Comparison of ENCODE assay signal across 18 cellular contexts in genomic region chr13:57739791-57740190, GRCh38.
A peak's percentile ranks its signal among the peaks of the same experiment; 100 is the strongest.
DNase-seq lines count a peak whose midpoint lies in the region; TF ChIP-seq lines count a peak whose summit lies in the region.
"Had no signal": no experiment of that assay in that cellular context is flagged by ENCODE, and none has a peak within 500 bp of the region (broad histone marks: within the 10 kb centered on the region; RNA-seq: fewer than 3 reads in every experiment).

No MANE protein-coding gene starts in this region.

- no peak overlapping the region for H3K4me2 ChIP-seq in smooth muscle cell

- TF ChIP-seq POLR2A in breast epithelium (IDR thresholded peaks at IDR 0.05) = no peak

- no peaks in the 10 kb centered on the region for H3K27me3 ChIP-seq in breast epithelium
- H3K27me3 ChIP-seq in smooth muscle cell (ENCODE audit: low read depth) = no peaks in the 10 kb centered on the region
- H3K27me3 ChIP-seq: BE2C had no signal

- H3K9me3 Mint-ChIP-seq in MCF 10A (ENCODE audit: unreplicated experiment) = no peaks in the 10 kb centered on the region

- no peak overlapping the region for H3K9ac ChIP-seq in smooth muscle cell (ENCODE audit: low read depth)

- no peaks in the 10 kb centered on the region for H3K36me3 Mint-ChIP-seq in MCF 10A (ENCODE audit: insufficient read depth, unreplicated experiment)
- H3K36me3 Mint-ChIP-seq: CD4-positive, CD25-positive, alpha-beta regulatory T cell had no signal

- peak overlapping the region; percentile 13 for H2AFZ ChIP-seq in smooth muscle cell (ENCODE audit: low read depth)

- no peaks in the 10 kb centered on the region for H3K4me1 Mint-ChIP-seq in MCF 10A (ENCODE audit: insufficient read depth, unreplicated experiment)
- H3K4me1 Mint-ChIP-seq: CD4-positive, CD25-positive, alpha-beta regulatory T cell had no signal

- no TSS peak for BruUV-seq in MCF 10A (replicated peaks; lab: Mats Ljungman, UMichigan)

- H3K27ac ChIP-seq in breast epithelium = no peak overlapping the region
- peak overlapping the region; percentile 52 for H3K27ac ChIP-seq in mesodermal cell (ENCODE audit: low read depth, low read length, severe bottlenecking)
- no peak overlapping the region for H3K27ac ChIP-seq in smooth muscle cell (ENCODE audit: low read depth)

- CTCF ChIA-PET in MCF 10A (lab: Yijun Ruan, JAX) = interaction anchor here (0.6 to 0.7 kb wide), 3 partner anchors 26 to 1451 kb away, joined by 3 to 4 read pairs (median 3); no protein-coding TSS in a partner anchor

- no CpG with 5 or more reads among the region's 2 CpGs for WGBS in mesodermal cell (ENCODE audit: insufficient coverage in 2 of 2), 2 experiments
- WGBS in smooth muscle cell (ENCODE audit: low lambda C conversion rate) = 46% methylated on average over 2 of the region's 2 CpGs

- no peaks in the 10 kb centered on the region for H3K9me3 ChIP-seq in breast epithelium
- no peaks in the 10 kb centered on the region for H3K9me3 ChIP-seq in mesodermal cell (ENCODE audit: control insufficient read depth, low read length)
- no peaks in the 10 kb centered on the region for H3K9me3 ChIP-seq in smooth muscle cell (replicated peaks; ENCODE audit: low read depth)
- H3K9me3 ChIP-seq: BE2C, Caco-2 had no signal

- intact Hi-C loops in MCF 10A (cut with micrococcal nuclease) (no loop called here), breast epithelium (cut with DNase I; ENCODE audit: low total_unique reads) (loop anchor here (5.0 kb wide), 1 partner anchor 863 kb away; no protein-coding TSS in a partner anchor)

- no peak overlapping the region for H3K4me3 ChIP-seq in breast epithelium
- no peak overlapping the region for H3K4me3 ChIP-seq in astrocyte of the spinal cord (ENCODE audit: low read depth, low read length)
- no peak overlapping the region for H3K4me3 ChIP-seq in mesodermal cell (ENCODE audit: extremely low read depth, insufficient read depth, low read length, poor library complexity, severe bottlenecking)
- H3K4me3 ChIP-seq in smooth muscle cell = no peak overlapping the region

- H3K79me2 ChIP-seq in smooth muscle cell (ENCODE audit: low read depth) = no peaks in the 10 kb centered on the region

- no peaks in the 10 kb centered on the region for H3K4me1 ChIP-seq in breast epithelium
- H3K4me1 ChIP-seq in mesodermal cell (ENCODE audit: control insufficient read depth, insufficient read depth, low read length, poor library complexity, severe bottlenecking) = peaks cover 7% of the 10 kb centered on the region
- H3K4me1 ChIP-seq in smooth muscle cell (ENCODE audit: low read depth) = peaks cover 21% of the 10 kb centered on the region
- H3K4me1 ChIP-seq: Caco-2 had no signal

- TF ChIP-seq CTCF in MCF 10A (IDR thresholded peaks at IDR 0.05; ENCODE audit: unreplicated experiment) (no peak), breast epithelium (IDR thresholded peaks at IDR 0.05) (no peak), astrocyte of the spinal cord (IDR thresholded peaks at IDR 0.05; ENCODE audit: low read depth, low read length) (no peak), smooth muscle cell (IDR thresholded peaks at IDR 0.05; ENCODE audit: borderline replicate concordance, insufficient read depth, poor library complexity, severe bottlenecking) (no peak)

- peaks cover 79% of the 10 kb centered on the region for H3K27me3 Mint-ChIP-seq in MCF 10A (ENCODE audit: insufficient read depth, unreplicated experiment)
- H3K27me3 Mint-ChIP-seq: CD4-positive, CD25-positive, alpha-beta regulatory T cell had no signal

- H4K20me1 ChIP-seq in smooth muscle cell (ENCODE audit: low read depth) = no peaks in the 10 kb centered on the region

- no peak overlapping the region for H3K4me3 Mint-ChIP-seq in MCF 10A (ENCODE audit: unreplicated experiment)
- H3K4me3 Mint-ChIP-seq: CD4-positive, CD25-positive, alpha-beta regulatory T cell; HFFc6 had no signal

- DNase-seq in MCF 10A (ENCODE audit: unreplicated experiment) = peak; percentile 33
- DNase-seq in breast epithelium (ENCODE audit: low spot score in 2 of 2) = no peak
- peak; percentile 7 for DNase-seq in astrocyte of the spinal cord (ENCODE audit: low read depth, low spot score)
- DNase-seq in smooth muscle cell (lab: John Stamatoyannopoulos, UW; ENCODE audit: unreplicated experiment) = no peak
- DNase-seq in NCI-H226 = no peak
- DNase-seq in mesenteric fat pad (ENCODE audit: low spot score) = no peak
- no peak for DNase-seq in GM19238 (ENCODE audit: insufficient read length, low spot score)
- DNase-seq: 8988T; BE2C; Caco-2; CD4-positive, CD25-positive, alpha-beta regulatory T cell; H7; HFFc6; KBM-7; NCI-H1694; NCI-H345; NCI-H526 had no signal

- in situ Hi-C loops in astrocyte of the spinal cord (cut with HindIII; ENCODE audit: low sequenced_read_pairs) = no loop called here

- no peak overlapping the region for H3K27ac Mint-ChIP-seq in MCF 10A (ENCODE audit: low read depth, unreplicated experiment)
- H3K27ac Mint-ChIP-seq: CD4-positive, CD25-positive, alpha-beta regulatory T cell; HFFc6 had no signal

- no peaks in the 10 kb centered on the region for H3F3A ChIP-seq in smooth muscle cell (ENCODE audit: low read depth)

- POLR2A ChIA-PET in MCF 10A (lab: Yijun Ruan, JAX) = no interaction called here

- H3K36me3 ChIP-seq in breast epithelium (no peaks in the 10 kb centered on the region), mesodermal cell (ENCODE audit: control insufficient read depth, insufficient read depth, low read length) (no peaks in the 10 kb centered on the region), smooth muscle cell (ENCODE audit: low read depth) (no peaks in the 10 kb centered on the region)
- H3K36me3 ChIP-seq: BE2C had no signal

Comparison
In these comparisons a context has a peak if more than half of its experiments do, and no peak if none do; other contexts are left out.
1. DNase-seq: peak in MCF 10A (single experiment) and astrocyte of the spinal cord (single experiment); none in breast epithelium (0 of 2), smooth muscle cell (single experiment), NCI-H226 (single experiment), mesenteric fat pad (single experiment) and GM19238 (single experiment).